Comparison of ENCODE assay signal across 26 cellular contexts in the genomic region with DNA sequence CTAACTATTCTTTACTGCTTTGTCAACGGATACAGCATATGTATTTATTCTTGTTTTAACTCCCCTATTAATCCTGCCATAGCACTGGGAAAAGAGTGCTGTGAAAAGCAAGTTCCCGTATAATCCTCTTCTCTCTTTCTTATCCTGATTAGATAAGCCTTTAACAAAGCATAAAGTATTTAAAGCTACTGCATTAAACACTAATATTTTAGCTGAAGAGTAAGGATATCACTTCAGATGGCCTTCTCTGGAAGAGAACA.
"Had no signal": no experiment of that assay in that cellular context is flagged by ENCODE, and none has a peak within 500 bp of the region (broad histone marks: within the 10 kb centered on the region; RNA-seq: fewer than 3 reads in every experiment).

No MANE protein-coding gene starts in this region.

- ATAC-seq: gastroesophageal sphincter, right cardiac atrium had no signal

- H3K9me3 Mint-ChIP-seq: activated B cell treated with CpG ODN at 0.5 μM for 24 hours; activated naive CD4-positive, alpha-beta T cell treated with anti-CD3 and anti-CD28 coated beads for 36 hours; activated naive CD8-positive, alpha-beta T cell treated with anti-CD3 and anti-CD28 coated beads for 36 hours; activated T-helper 1 cell treated with anti-CD3 and anti-CD28 coated beads, Interleukin-12 subunit alpha, Interleukin-12 subunit beta, Interleukin-2, Interleukin-4 antibody, amounts not matched to agents 30 ng/mL and 10 ng/mL and 1 ng/mL, durations not matched to agents 14 hours and 24 hours and 36 hours; stimulated activated naive CD8-positive, alpha-beta T cell treated with anti-CD3 and anti-CD28 coated beads, Interleukin-15, Interleukin-2, amounts not matched to agents 100 ng/mL and 50 ng/mL, for 24 hours; T-helper 1 cell treated with Interleukin-12 subunit alpha and Interleukin-12 subunit beta and Interleukin-4 antibody, amounts not matched to agents 30 μg/mL and 1 μg/mL, for 36 hours had no signal

- H3K27me3 ChIP-seq: adrenal gland, brain microvascular endothelial cell, gastroesophageal sphincter, hepatocyte had no signal

- H3K36me3 ChIP-seq: adrenal gland, brain microvascular endothelial cell, gastroesophageal sphincter, left ventricle myocardium inferior, thoracic aorta had no signal

- H3K4me3 Mint-ChIP-seq: activated B cell treated with CpG ODN at 0.5 μM for 24 hours; activated naive CD4-positive, alpha-beta T cell treated with anti-CD3 and anti-CD28 coated beads for 36 hours; activated naive CD8-positive, alpha-beta T cell treated with anti-CD3 and anti-CD28 coated beads for 36 hours; activated T-helper 1 cell treated with anti-CD3 and anti-CD28 coated beads, Interleukin-12 subunit alpha, Interleukin-12 subunit beta, Interleukin-2, Interleukin-4 antibody, amounts not matched to agents 30 ng/mL and 10 ng/mL and 1 ng/mL, durations not matched to agents 14 hours and 24 hours and 36 hours; naive B cell; stimulated activated naive CD8-positive, alpha-beta T cell treated with anti-CD3 and anti-CD28 coated beads, Interleukin-15, Interleukin-2, amounts not matched to agents 100 ng/mL and 50 ng/mL, for 24 hours; T-helper 1 cell treated with Interleukin-12 subunit alpha and Interleukin-12 subunit beta and Interleukin-4 antibody, amounts not matched to agents 30 μg/mL and 1 μg/mL, for 36 hours had no signal

- H3K36me3 Mint-ChIP-seq: activated naive CD8-positive, alpha-beta T cell treated with anti-CD3 and anti-CD28 coated beads for 36 hours; naive B cell had no signal

- H3K4me1 Mint-ChIP-seq: activated B cell treated with CpG ODN at 0.5 μM for 24 hours; activated naive CD8-positive, alpha-beta T cell treated with anti-CD3 and anti-CD28 coated beads for 36 hours; naive B cell had no signal

- H3K27ac ChIP-seq: adrenal gland, brain microvascular endothelial cell, gastroesophageal sphincter, hepatocyte, thoracic aorta had no signal

- H3K9me3 ChIP-seq: adrenal gland, gastroesophageal sphincter, left ventricle myocardium inferior, thoracic aorta had no signal

- H2AFZ ChIP-seq: hepatocyte had no signal

- DNase-seq: activated B cell treated with CpG ODN at 0.5 μM for 24 hours; activated CD4-positive, alpha-beta T cell treated with anti-CD3 and anti-CD28 coated beads, Interleukin-2, amount 50 U/mL, for 4 hours; activated CD8-positive, alpha-beta memory T cell treated with anti-CD3 and anti-CD28 coated beads for 24 hours; activated effector memory CD4-positive, alpha-beta T cell treated with anti-CD3 and anti-CD28 coated beads, Interleukin-2, amount 50 U/mL, for 16 hours; activated naive CD4-positive, alpha-beta T cell treated with anti-CD3 and anti-CD28 coated beads for 36 hours; activated naive CD8-positive, alpha-beta T cell treated with anti-CD3 and anti-CD28 coated beads for 36 hours; adrenal gland; aorta; cortex of kidney; islet precursor cell; left ventricle myocardium inferior; naive B cell; occipital lobe; right cardiac atrium; stimulated activated CD4-positive, alpha-beta T cell treated with anti-CD3 and anti-CD28 coated beads, Interleukin-12 subunit alpha, Interleukin-12 subunit beta, amount 100 ng/mL, for 4 hours; stimulated activated CD4-positive, alpha-beta T cell treated with anti-CD3 and anti-CD28 coated beads, Interleukin-4, amount 100 ng/mL, for 1 hour; T-helper 9 cell; trophoblast cell had no signal

- H3K4me3 ChIP-seq: adrenal gland, gastroesophageal sphincter, hepatocyte, lung, thoracic aorta had no signal

- H3K27ac Mint-ChIP-seq: activated B cell treated with CpG ODN at 0.5 μM for 24 hours; activated naive CD4-positive, alpha-beta T cell treated with anti-CD3 and anti-CD28 coated beads for 36 hours; activated naive CD8-positive, alpha-beta T cell treated with anti-CD3 and anti-CD28 coated beads for 36 hours; activated T-helper 1 cell treated with anti-CD3 and anti-CD28 coated beads, Interleukin-12 subunit alpha, Interleukin-12 subunit beta, Interleukin-2, Interleukin-4 antibody, amounts not matched to agents 30 ng/mL and 10 ng/mL and 1 ng/mL, durations not matched to agents 14 hours and 24 hours and 36 hours; naive B cell; stimulated activated naive CD8-positive, alpha-beta T cell treated with anti-CD3 and anti-CD28 coated beads, Interleukin-15, Interleukin-2, amounts not matched to agents 100 ng/mL and 50 ng/mL, for 24 hours; T-helper 1 cell treated with Interleukin-12 subunit alpha and Interleukin-12 subunit beta and Interleukin-4 antibody, amounts not matched to agents 30 μg/mL and 1 μg/mL, for 36 hours had no signal

- H3K4me1 ChIP-seq: adrenal gland, gastroesophageal sphincter, left ventricle myocardium inferior had no signal

- H3K4me2 ChIP-seq: hepatocyte had no signal
